Comparison of ENCODE assay signal across 1 cellular context in the genomic region with DNA sequence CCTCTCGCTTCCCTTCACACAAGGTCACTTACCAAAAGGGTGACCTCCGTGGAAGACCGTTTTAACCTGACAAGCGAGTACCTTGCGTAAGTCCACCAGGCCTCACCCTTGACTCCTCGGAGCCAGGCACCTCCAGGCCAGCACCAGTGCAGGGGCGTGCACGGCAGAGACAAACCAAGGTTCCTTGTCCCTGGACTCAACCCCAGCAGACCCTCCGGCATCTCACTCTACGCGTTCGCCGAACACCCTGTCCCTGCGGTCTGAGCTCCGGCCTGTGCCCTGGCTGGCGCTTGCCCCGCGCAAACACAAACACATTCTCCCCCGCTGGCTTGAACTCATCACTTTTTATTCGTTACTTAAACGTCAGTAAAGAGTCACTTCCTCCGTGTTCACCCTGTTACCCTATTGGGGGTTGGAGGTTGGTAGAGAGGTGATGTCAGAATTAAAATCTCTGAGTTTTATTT.
TF ChIP-seq lines count a peak whose summit lies in the region.

No MANE protein-coding gene starts in this region.

TF ChIP-seq in WTC11, 78 proteins besides CTCF, POLR2A, EP300 and RAD21:
- TF ChIP-seq, protein P1, sequence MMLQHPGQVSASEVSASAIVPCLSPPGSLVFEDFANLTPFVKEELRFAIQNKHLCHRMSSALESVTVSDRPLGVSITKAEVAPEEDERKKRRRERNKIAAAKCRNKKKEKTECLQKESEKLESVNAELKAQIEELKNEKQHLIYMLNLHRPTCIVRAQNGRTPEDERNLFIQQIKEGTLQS (CRISPR knock-in tag; conservative IDR thresholded peaks at IDR 0.05) = no peak
- TF ChIP-seq SMAD4 (CRISPR knock-in tag; IDR thresholded peaks at IDR 0.05) (no peak), GABPB1 (CRISPR knock-in tag; IDR thresholded peaks at IDR 0.05) (no peak), MYBL2 (CRISPR knock-in tag; IDR thresholded peaks at IDR 0.05) (no peak), FOXP1 (CRISPR knock-in tag; IDR thresholded peaks at IDR 0.05; ENCODE audit: borderline replicate concordance) (no peak), ZNF396 (CRISPR knock-in tag; IDR thresholded peaks at IDR 0.05; ENCODE audit: borderline replicate concordance) (no peak), ZNF263 (CRISPR knock-in tag; IDR thresholded peaks at IDR 0.05; ENCODE audit: low read depth) (no peak), CREM (CRISPR knock-in tag; IDR thresholded peaks at IDR 0.05) (no peak), FOXK1 (CRISPR knock-in tag; IDR thresholded peaks at IDR 0.05) (no peak)
- TF ChIP-seq, protein P2, sequence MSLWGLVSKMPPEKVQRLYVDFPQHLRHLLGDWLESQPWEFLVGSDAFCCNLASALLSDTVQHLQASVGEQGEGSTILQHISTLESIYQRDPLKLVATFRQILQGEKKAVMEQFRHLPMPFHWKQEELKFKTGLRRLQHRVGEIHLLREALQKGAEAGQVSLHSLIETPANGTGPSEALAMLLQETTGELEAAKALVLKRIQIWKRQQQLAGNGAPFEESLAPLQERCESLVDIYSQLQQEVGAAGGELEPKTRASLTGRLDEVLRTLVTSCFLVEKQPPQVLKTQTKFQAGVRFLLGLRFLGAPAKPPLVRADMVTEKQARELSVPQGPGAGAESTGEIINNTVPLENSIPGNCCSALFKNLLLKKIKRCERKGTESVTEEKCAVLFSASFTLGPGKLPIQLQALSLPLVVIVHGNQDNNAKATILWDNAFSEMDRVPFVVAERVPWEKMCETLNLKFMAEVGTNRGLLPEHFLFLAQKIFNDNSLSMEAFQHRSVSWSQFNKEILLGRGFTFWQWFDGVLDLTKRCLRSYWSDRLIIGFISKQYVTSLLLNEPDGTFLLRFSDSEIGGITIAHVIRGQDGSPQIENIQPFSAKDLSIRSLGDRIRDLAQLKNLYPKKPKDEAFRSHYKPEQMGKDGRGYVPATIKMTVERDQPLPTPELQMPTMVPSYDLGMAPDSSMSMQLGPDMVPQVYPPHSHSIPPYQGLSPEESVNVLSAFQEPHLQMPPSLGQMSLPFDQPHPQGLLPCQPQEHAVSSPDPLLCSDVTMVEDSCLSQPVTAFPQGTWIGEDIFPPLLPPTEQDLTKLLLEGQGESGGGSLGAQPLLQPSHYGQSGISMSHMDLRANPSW (CRISPR knock-in tag; conservative IDR thresholded peaks at IDR 0.05; ENCODE audit: low read depth) = no peak
